ENCODE assay signal across 15 cellular contexts in genomic region chr9:83509372-83509771, GRCh38. TPM values are rescaled to one million over a fixed set of nuclear protein-coding genes. Genes with fewer than 3 reads are reported as not detected.
A peak's percentile ranks its signal among the peaks of the same experiment; 100 is the strongest.
DNase-seq lines count a peak whose midpoint lies in the region; TF ChIP-seq lines count a peak whose summit lies in the region.
"Had no signal": no experiment of that assay in that cellular context is flagged by ENCODE, and none has a peak within 500 bp of the region (broad histone marks: within the 10 kb centered on the region; RNA-seq: fewer than 3 reads in every experiment).

No MANE protein-coding gene starts in this region.

- in situ Hi-C loops in brain microvascular endothelial cell (cut with HindIII; ENCODE audit: low pct_ligation_motif_present, low sequenced_read_pairs), result no loop called here

- H3K4me1 ChIP-seq in esophagus squamous epithelium, result peaks cover 0 to 3% (median 0%) of the 10 kb centered on the region in 3 donors
- H3K4me1 ChIP-seq: transverse colon had no signal

- TF ChIP-seq CTCF in brain microvascular endothelial cell (IDR thresholded peaks at IDR 0.05; ENCODE audit: low read depth, low read length, missing control alignments) (no peak), esophagus squamous epithelium (IDR thresholded peaks at IDR 0.05) (no peak)

- no peak for TF ChIP-seq POLR2A in esophagus squamous epithelium (IDR thresholded peaks at IDR 0.05)

- DNase-seq in A172 (ENCODE audit: low spot score), result peak; percentile 78
- DNase-seq in GM04504 (ENCODE audit: low read depth), result peak; percentile 69
- peak; percentile 20 for DNase-seq in brain microvascular endothelial cell
- peak; percentile 1 for DNase-seq in iris pigment epithelial cell (ENCODE audit: low read depth)
- no peak for DNase-seq in esophagus squamous epithelium (lab: John Stamatoyannopoulos, UW)
- no peak for DNase-seq in activated CD4-positive, alpha-beta T cell treated with anti-CD3 and anti-CD28 coated beads for 1 hour
- no peak for DNase-seq in HUDEP-2 (lab: John Stamatoyannopoulos, UW; ENCODE audit: unreplicated experiment in 76 of 76)
- DNase-seq in inferior parietal cortex (ENCODE audit: extremely low spot score), result no peak
- DNase-seq: activated CD4-positive, alpha-beta T cell treated with anti-CD3 and anti-CD28 coated beads, Interleukin-2, amount 50 U/mL, for 48 hours; DMS79 treated with DMSO at 0.1 percent for 48 hours; hypothalamus; KBM-7; NCI-H146; T-helper 9 cell; transverse colon had no signal

- H3K36me3 ChIP-seq in brain microvascular endothelial cell (replicated peaks), result no peaks in the 10 kb centered on the region
- H3K36me3 ChIP-seq in esophagus squamous epithelium, result no peaks in the 10 kb centered on the region
- H3K36me3 ChIP-seq: transverse colon had no signal

- H3K4me3 ChIP-seq in brain microvascular endothelial cell (ENCODE audit: low read depth, low read length), result no peak overlapping the region
- no peak overlapping the region for H3K4me3 ChIP-seq in esophagus squamous epithelium
- H3K4me3 ChIP-seq: transverse colon had no signal

- H3K27me3 ChIP-seq in brain microvascular endothelial cell (replicated peaks) (no peaks in the 10 kb centered on the region), esophagus squamous epithelium (no peaks in the 10 kb centered on the region)
- H3K27me3 ChIP-seq: transverse colon had no signal

- intact Hi-C loops in esophagus squamous epithelium (cut with DNase I), result no loop called here

- H3K27ac ChIP-seq in brain microvascular endothelial cell (no peak overlapping the region), esophagus squamous epithelium (no peak overlapping the region)
- H3K27ac ChIP-seq: transverse colon had no signal

- WGBS in esophagus squamous epithelium, 2 donors, result 29 to 40% methylated on average over 3 of the region's 3 CpGs

- no peaks in the 10 kb centered on the region for H3K9me3 ChIP-seq in esophagus squamous epithelium
- H3K9me3 ChIP-seq: transverse colon had no signal

RNA-seq across cellular contexts. Expression of gene FRMD3, which starts 28.8 kb away (rescaled TPM):
- 0.96 and 6.2 TPM in 2 replicates for total RNA-seq in A172 (2014; rRNA removed; shearing (Covaris generic))
- total RNA-seq in esophagus squamous epithelium, result 1 to 10 TPM in 3 of 4 donors, under 1 TPM in 1; 0.27 to 6.9 (median 2.1) TPM

Comparison
In these comparisons a context has a peak if more than half of its experiments do, and no peak if none do; other contexts are left out.
1. DNase-seq: peak in A172 (single experiment), GM04504 (single experiment), brain microvascular endothelial cell (single experiment) and iris pigment epithelial cell (single experiment); none in esophagus squamous epithelium (single experiment), activated CD4-positive, alpha-beta T cell treated with anti-CD3 and anti-CD28 coated beads for 1 hour (single experiment), HUDEP-2 (0 of 76) and inferior parietal cortex (single experiment).